In the genomic region with DNA sequence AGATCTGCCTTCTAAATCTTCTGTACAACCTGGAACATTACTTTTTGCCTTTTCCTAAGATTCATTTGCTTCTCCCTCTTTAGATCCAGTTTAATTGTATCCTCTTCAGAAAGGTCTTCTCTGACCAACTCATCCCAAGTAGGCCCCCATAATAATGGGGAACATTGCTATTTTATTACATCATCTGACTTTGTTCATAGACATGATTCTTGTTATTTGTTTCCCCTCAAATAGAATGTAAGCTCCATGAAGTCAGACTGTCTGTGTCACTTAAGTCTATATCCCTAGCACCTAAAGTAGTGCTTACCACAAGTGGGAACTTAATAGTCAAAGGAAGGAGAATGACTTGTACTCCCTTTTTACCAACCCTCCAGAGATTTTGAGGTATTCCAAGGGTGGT, we compare ENCODE assay signal across 1 cellular context.
TF ChIP-seq lines count a peak whose summit lies in the region.

No MANE protein-coding gene starts in this region.

TF ChIP-seq in SK-N-SH treated with all-trans-retinoic acid at 6 μM for 48 hours, 23 proteins besides CTCF, POLR2A, EP300 and RAD21 (continued from another document):
- no peak for TF ChIP-seq TCF4 (CRISPR knock-in tag; IDR thresholded peaks at IDR 0.05; ENCODE audit: borderline replicate concordance)
- TF ChIP-seq SNAI2 (CRISPR knock-in tag; IDR thresholded peaks at IDR 0.05), result no peak
- no peak for TF ChIP-seq ZFP3 (CRISPR knock-in tag; IDR thresholded peaks at IDR 0.05)
- no peak for TF ChIP-seq ZFP30 (CRISPR knock-in tag; IDR thresholded peaks at IDR 0.05)
- no peak for TF ChIP-seq ARNTL (CRISPR knock-in tag; IDR thresholded peaks at IDR 0.05; ENCODE audit: borderline replicate concordance, low read depth)
- TF ChIP-seq ZNF70 (CRISPR knock-in tag; IDR thresholded peaks at IDR 0.05), result no peak
- TF ChIP-seq BACH2 (CRISPR knock-in tag; IDR thresholded peaks at IDR 0.05; ENCODE audit: borderline replicate concordance), result no peak
- TF ChIP-seq OSR1 (CRISPR knock-in tag; IDR thresholded peaks at IDR 0.05), result no peak
- TF ChIP-seq, protein P1, sequence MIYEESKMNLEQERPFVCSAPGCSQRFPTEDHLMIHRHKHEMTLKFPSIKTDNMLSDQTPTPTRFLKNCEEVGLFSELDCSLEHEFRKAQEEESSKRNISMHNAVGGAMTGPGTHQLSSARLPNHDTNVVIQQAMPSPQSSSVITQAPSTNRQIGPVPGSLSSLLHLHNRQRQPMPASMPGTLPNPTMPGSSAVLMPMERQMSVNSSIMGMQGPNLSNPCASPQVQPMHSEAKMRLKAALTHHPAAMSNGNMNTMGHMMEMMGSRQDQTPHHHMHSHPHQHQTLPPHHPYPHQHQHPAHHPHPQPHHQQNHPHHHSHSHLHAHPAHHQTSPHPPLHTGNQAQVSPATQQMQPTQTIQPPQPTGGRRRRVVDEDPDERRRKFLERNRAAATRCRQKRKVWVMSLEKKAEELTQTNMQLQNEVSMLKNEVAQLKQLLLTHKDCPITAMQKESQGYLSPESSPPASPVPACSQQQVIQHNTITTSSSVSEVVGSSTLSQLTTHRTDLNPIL (CRISPR knock-in tag; IDR thresholded peaks at IDR 0.05; ENCODE audit: low read depth), result no peak
- no peak for TF ChIP-seq CSDC2 (CRISPR knock-in tag; IDR thresholded peaks at IDR 0.05)
